1 cellular context compared by ENCODE assay signal in the genomic region with DNA sequence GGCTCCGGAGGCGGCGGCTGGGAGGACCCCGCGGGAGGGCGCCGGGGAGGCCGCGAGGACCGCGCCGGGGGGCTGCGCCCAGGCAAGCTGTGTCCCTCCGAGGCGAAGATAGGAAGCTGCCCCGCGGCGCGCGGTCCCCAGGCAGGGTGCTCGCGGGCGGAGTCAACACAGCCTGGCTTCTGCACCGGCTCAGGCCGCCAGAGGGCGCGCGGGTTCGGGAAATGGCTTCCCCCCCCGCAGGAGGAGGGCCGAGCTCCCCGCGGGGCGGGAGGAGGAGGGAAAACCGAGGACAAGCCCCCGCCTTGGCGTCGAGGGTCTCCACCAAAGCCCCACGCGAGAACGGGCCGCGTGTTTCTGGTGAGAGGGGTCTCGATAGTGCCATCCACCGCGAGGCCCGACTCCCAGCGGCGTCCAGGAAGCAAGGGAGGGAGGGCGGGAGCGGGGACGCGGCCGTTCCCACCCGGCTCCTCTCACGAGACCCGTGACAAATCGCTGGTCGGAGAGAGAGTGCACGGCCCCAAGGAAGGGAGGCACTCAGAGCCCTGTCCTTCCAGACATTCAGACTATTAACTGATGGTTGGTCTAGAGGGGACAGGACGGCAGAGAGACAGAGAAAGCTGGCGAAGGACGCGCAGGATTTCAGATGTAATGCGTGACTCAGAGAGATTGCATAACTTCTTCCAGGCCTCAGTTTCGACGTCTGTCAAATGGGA.
TF ChIP-seq lines count a peak whose summit lies in the region.

No MANE protein-coding gene starts in this region.

TF ChIP-seq in GM12878, 131 proteins besides CTCF, POLR2A, EP300 and RAD21 (continued from another document and continues in another):
- TF ChIP-seq, protein P1, sequence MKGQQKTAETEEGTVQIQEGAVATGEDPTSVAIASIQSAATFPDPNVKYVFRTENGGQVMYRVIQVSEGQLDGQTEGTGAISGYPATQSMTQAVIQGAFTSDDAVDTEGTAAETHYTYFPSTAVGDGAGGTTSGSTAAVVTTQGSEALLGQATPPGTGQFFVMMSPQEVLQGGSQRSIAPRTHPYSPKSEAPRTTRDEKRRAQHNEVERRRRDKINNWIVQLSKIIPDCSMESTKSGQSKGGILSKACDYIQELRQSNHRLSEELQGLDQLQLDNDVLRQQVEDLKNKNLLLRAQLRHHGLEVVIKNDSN (IDR thresholded peaks at IDR 0.05; ENCODE audit: borderline replicate concordance, extremely low read length, insufficient read depth, low read depth, low read length): no peak
- TF ChIP-seq ZZZ3 (IDR thresholded peaks at IDR 0.05; ENCODE audit: control insufficient read depth, insufficient read length, low read depth): no peak
- peak; percentile 92 for TF ChIP-seq IKZF1 (conservative IDR thresholded peaks at IDR 0.05)
- TF ChIP-seq TAF1 (IDR thresholded peaks at IDR 0.05; ENCODE audit: borderline replicate concordance, low read depth, low read length): no peak
- no peak for TF ChIP-seq SIN3A (IDR thresholded peaks at IDR 0.05; ENCODE audit: low read depth, low read length)
- TF ChIP-seq, protein P2, sequence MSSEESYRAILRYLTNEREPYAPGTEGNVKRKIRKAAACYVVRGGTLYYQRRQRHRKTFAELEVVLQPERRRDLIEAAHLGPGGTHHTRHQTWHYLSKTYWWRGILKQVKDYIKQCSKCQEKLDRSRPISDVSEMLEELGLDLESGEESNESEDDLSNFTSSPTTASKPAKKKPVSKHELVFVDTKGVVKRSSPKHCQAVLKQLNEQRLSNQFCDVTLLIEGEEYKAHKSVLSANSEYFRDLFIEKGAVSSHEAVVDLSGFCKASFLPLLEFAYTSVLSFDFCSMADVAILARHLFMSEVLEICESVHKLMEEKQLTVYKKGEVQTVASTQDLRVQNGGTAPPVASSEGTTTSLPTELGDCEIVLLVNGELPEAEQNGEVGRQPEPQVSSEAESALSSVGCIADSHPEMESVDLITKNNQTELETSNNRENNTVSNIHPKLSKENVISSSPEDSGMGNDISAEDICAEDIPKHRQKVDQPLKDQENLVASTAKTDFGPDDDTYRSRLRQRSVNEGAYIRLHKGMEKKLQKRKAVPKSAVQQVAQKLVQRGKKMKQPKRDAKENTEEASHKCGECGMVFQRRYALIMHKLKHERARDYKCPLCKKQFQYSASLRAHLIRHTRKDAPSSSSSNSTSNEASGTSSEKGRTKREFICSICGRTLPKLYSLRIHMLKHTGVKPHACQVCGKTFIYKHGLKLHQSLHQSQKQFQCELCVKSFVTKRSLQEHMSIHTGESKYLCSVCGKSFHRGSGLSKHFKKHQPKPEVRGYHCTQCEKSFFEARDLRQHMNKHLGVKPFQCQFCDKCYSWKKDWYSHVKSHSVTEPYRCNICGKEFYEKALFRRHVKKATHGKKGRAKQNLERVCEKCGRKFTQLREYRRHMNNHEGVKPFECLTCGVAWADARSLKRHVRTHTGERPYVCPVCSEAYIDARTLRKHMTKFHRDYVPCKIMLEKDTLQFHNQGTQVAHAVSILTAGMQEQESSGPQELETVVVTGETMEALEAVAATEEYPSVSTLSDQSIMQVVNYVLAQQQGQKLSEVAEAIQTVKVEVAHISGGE (CRISPR knock-in tag; IDR thresholded peaks at IDR 0.05): no peak
- TF ChIP-seq RELA (IDR thresholded peaks at IDR 0.05; ENCODE audit: borderline replicate concordance, partially characterized antibody): peak; percentile 84
- TF ChIP-seq PAX8 (IDR thresholded peaks at IDR 0.05): no peak
- no peak for TF ChIP-seq CREM (IDR thresholded peaks at IDR 0.05; ENCODE audit: low read depth)
- TF ChIP-seq ETV6 (conservative IDR thresholded peaks at IDR 0.05 in 1 of 2, IDR thresholded peaks at IDR 0.05 in 1 of 2; ENCODE audit: borderline replicate concordance in 1 of 2, low read depth in 1 of 2): no peak
- no peak for TF ChIP-seq SREBF2 (IDR thresholded peaks at IDR 0.05; ENCODE audit: low read length)
- peak; percentile 61; the same call in 1 of the 2 replicates for TF ChIP-seq ZNF24 (IDR thresholded peaks at IDR 0.05)
- TF ChIP-seq, protein P3, sequence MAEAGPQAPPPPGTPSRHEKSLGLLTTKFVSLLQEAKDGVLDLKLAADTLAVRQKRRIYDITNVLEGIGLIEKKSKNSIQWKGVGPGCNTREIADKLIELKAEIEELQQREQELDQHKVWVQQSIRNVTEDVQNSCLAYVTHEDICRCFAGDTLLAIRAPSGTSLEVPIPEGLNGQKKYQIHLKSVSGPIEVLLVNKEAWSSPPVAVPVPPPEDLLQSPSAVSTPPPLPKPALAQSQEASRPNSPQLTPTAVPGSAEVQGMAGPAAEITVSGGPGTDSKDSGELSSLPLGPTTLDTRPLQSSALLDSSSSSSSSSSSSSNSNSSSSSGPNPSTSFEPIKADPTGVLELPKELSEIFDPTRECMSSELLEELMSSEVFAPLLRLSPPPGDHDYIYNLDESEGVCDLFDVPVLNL (IDR thresholded peaks at IDR 0.05; ENCODE audit: low read depth, low read length): no peak
- no peak for TF ChIP-seq CBX3 (IDR thresholded peaks at IDR 0.05; ENCODE audit: borderline replicate concordance, low read depth)
- TF ChIP-seq ZNF622 (IDR thresholded peaks at IDR 0.05): no peak
- TF ChIP-seq ZNF384 (IDR thresholded peaks at IDR 0.05; ENCODE audit: borderline replicate concordance, low read depth, low read length): no peak
- TF ChIP-seq, protein P4, sequence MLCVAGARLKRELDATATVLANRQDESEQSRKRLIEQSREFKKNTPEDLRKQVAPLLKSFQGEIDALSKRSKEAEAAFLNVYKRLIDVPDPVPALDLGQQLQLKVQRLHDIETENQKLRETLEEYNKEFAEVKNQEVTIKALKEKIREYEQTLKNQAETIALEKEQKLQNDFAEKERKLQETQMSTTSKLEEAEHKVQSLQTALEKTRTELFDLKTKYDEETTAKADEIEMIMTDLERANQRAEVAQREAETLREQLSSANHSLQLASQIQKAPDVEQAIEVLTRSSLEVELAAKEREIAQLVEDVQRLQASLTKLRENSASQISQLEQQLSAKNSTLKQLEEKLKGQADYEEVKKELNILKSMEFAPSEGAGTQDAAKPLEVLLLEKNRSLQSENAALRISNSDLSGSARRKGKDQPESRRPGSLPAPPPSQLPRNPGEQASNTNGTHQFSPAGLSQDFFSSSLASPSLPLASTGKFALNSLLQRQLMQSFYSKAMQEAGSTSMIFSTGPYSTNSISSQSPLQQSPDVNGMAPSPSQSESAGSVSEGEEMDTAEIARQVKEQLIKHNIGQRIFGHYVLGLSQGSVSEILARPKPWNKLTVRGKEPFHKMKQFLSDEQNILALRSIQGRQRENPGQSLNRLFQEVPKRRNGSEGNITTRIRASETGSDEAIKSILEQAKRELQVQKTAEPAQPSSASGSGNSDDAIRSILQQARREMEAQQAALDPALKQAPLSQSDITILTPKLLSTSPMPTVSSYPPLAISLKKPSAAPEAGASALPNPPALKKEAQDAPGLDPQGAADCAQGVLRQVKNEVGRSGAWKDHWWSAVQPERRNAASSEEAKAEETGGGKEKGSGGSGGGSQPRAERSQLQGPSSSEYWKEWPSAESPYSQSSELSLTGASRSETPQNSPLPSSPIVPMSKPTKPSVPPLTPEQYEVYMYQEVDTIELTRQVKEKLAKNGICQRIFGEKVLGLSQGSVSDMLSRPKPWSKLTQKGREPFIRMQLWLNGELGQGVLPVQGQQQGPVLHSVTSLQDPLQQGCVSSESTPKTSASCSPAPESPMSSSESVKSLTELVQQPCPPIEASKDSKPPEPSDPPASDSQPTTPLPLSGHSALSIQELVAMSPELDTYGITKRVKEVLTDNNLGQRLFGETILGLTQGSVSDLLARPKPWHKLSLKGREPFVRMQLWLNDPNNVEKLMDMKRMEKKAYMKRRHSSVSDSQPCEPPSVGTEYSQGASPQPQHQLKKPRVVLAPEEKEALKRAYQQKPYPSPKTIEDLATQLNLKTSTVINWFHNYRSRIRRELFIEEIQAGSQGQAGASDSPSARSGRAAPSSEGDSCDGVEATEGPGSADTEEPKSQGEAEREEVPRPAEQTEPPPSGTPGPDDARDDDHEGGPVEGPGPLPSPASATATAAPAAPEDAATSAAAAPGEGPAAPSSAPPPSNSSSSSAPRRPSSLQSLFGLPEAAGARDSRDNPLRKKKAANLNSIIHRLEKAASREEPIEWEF (IDR thresholded peaks at IDR 0.05; ENCODE audit: insufficient replicate concordance, low read depth, low read length): no peak
- TF ChIP-seq, protein P5, sequence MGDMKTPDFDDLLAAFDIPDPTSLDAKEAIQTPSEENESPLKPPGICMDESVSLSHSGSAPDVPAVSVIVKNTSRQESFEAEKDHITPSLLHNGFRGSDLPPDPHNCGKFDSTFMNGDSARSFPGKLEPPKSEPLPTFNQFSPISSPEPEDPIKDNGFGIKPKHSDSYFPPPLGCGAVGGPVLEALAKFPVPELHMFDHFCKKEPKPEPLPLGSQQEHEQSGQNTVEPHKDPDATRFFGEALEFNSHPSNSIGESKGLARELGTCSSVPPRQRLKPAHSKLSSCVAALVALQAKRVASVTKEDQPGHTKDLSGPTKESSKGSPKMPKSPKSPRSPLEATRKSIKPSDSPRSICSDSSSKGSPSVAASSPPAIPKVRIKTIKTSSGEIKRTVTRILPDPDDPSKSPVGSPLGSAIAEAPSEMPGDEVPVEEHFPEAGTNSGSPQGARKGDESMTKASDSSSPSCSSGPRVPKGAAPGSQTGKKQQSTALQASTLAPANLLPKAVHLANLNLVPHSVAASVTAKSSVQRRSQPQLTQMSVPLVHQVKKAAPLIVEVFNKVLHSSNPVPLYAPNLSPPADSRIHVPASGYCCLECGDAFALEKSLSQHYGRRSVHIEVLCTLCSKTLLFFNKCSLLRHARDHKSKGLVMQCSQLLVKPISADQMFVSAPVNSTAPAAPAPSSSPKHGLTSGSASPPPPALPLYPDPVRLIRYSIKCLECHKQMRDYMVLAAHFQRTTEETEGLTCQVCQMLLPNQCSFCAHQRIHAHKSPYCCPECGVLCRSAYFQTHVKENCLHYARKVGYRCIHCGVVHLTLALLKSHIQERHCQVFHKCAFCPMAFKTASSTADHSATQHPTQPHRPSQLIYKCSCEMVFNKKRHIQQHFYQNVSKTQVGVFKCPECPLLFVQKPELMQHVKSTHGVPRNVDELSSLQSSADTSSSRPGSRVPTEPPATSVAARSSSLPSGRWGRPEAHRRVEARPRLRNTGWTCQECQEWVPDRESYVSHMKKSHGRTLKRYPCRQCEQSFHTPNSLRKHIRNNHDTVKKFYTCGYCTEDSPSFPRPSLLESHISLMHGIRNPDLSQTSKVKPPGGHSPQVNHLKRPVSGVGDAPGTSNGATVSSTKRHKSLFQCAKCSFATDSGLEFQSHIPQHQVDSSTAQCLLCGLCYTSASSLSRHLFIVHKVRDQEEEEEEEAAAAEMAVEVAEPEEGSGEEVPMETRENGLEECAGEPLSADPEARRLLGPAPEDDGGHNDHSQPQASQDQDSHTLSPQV (IDR thresholded peaks at IDR 0.05): peak; percentile 73; the same call in 1 of the 2 replicates
- TF ChIP-seq, protein P6, sequence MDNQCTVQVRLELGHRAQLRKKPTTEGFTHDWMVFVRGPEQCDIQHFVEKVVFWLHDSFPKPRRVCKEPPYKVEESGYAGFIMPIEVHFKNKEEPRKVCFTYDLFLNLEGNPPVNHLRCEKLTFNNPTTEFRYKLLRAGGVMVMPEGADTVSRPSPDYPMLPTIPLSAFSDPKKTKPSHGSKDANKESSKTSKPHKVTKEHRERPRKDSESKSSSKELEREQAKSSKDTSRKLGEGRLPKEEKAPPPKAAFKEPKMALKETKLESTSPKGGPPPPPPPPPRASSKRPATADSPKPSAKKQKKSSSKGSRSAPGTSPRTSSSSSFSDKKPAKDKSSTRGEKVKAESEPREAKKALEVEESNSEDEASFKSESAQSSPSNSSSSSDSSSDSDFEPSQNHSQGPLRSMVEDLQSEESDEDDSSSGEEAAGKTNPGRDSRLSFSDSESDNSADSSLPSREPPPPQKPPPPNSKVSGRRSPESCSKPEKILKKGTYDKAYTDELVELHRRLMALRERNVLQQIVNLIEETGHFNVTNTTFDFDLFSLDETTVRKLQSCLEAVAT (IDR thresholded peaks at IDR 0.05): peak; percentile 92
- no peak for TF ChIP-seq GABPA (IDR thresholded peaks at IDR 0.05; ENCODE audit: low read depth)
- no peak for TF ChIP-seq NFIC (IDR thresholded peaks at IDR 0.05; ENCODE audit: low read depth, low read length)
- TF ChIP-seq RFX5 (IDR thresholded peaks at IDR 0.05; ENCODE audit: low read depth, low read length): no peak; the same call in 1 of the 2 replicates
- no peak for TF ChIP-seq NR2C1 (IDR thresholded peaks at IDR 0.05)
- TF ChIP-seq, protein P7, sequence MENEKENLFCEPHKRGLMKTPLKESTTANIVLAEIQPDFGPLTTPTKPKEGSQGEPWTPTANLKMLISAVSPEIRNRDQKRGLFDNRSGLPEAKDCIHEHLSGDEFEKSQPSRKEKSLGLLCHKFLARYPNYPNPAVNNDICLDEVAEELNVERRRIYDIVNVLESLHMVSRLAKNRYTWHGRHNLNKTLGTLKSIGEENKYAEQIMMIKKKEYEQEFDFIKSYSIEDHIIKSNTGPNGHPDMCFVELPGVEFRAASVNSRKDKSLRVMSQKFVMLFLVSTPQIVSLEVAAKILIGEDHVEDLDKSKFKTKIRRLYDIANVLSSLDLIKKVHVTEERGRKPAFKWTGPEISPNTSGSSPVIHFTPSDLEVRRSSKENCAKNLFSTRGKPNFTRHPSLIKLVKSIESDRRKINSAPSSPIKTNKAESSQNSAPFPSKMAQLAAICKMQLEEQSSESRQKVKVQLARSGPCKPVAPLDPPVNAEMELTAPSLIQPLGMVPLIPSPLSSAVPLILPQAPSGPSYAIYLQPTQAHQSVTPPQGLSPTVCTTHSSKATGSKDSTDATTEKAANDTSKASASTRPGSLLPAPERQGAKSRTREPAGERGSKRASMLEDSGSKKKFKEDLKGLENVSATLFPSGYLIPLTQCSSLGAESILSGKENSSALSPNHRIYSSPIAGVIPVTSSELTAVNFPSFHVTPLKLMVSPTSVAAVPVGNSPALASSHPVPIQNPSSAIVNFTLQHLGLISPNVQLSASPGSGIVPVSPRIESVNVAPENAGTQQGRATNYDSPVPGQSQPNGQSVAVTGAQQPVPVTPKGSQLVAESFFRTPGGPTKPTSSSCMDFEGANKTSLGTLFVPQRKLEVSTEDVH (IDR thresholded peaks at IDR 0.05; ENCODE audit: low read depth, partially characterized antibody): no peak
- TF ChIP-seq BACH1 (IDR thresholded peaks at IDR 0.05; ENCODE audit: borderline replicate concordance): no peak; the same call in 1 of the 2 replicates
- TF ChIP-seq MYC (IDR thresholded peaks at IDR 0.05; ENCODE audit: insufficient read depth, insufficient read length, insufficient replicate concordance, low read length, severe bottlenecking): no peak
- no peak for TF ChIP-seq CHD4 (IDR thresholded peaks at IDR 0.05)
- TF ChIP-seq, protein P8, sequence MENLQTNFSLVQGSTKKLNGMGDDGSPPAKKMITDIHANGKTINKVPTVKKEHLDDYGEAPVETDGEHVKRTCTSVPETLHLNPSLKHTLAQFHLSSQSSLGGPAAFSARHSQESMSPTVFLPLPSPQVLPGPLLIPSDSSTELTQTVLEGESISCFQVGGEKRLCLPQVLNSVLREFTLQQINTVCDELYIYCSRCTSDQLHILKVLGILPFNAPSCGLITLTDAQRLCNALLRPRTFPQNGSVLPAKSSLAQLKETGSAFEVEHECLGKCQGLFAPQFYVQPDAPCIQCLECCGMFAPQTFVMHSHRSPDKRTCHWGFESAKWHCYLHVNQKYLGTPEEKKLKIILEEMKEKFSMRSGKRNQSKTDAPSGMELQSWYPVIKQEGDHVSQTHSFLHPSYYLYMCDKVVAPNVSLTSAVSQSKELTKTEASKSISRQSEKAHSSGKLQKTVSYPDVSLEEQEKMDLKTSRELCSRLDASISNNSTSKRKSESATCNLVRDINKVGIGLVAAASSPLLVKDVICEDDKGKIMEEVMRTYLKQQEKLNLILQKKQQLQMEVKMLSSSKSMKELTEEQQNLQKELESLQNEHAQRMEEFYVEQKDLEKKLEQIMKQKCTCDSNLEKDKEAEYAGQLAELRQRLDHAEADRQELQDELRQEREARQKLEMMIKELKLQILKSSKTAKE (IDR thresholded peaks at IDR 0.05; ENCODE audit: low read depth, poor library complexity, severe bottlenecking): no peak
- TF ChIP-seq ZNF274 (IDR thresholded peaks at IDR 0.05; ENCODE audit: insufficient read depth, insufficient read length): no peak
- 0 out of 2 replicates have a peak, but pooled peaks have one; percentile 28 for TF ChIP-seq TCF12 (IDR thresholded peaks at IDR 0.05; ENCODE audit: low read depth, low read length)
- TF ChIP-seq PAX5 (IDR thresholded peaks at IDR 0.05; ENCODE audit: borderline replicate concordance, low read depth, low read length): no peak
- TF ChIP-seq NFYA (IDR thresholded peaks at IDR 0.05; ENCODE audit: borderline replicate concordance, low read depth, low read length): no peak
